ENCODE assay signal across 26 cellular contexts in genomic region chr2:68700560-68700959, GRCh38. TPM values are rescaled to one million over a fixed set of nuclear protein-coding genes. Genes with fewer than 3 reads are reported as not detected.
"Had no signal": no experiment of that assay in that cellular context is flagged by ENCODE, and none has a peak within 500 bp of the region (broad histone marks: within the 10 kb centered on the region; RNA-seq: fewer than 3 reads in every experiment).

No MANE protein-coding gene starts in this region.

- H3K4me1 Mint-ChIP-seq: memory B cell, natural killer cell had no signal

- H3K36me3 Mint-ChIP-seq: memory B cell; stimulated activated naive B cell treated with anti-CD40 and anti-IgM and Interleukin-4, amounts not matched to agents 10 μg/mL and 1 μg/mL and 100 μg/mL, for 72 hours had no signal

- H3K27ac ChIP-seq: gastrocnemius medialis, ovary, psoas muscle, skin epidermis, spleen, thoracic aorta, tibial nerve, upper lobe of left lung, uterus had no signal

- DNase-seq: cortex of kidney; effector CD4-positive, alpha-beta T cell; foreskin fibroblast; gastrocnemius medialis; head of caudate nucleus; kidney; natural killer cell; occipital lobe; ovary; posterior cingulate gyrus; psoas muscle; right cardiac atrium; spleen; stimulated activated naive B cell treated with anti-CD40 and anti-IgM and Interleukin-4, amounts not matched to agents 10 μg/mL and 1 μg/mL and 100 μg/mL, for 72 hours; upper lobe of left lung; uterus had no signal

- H3K27ac Mint-ChIP-seq: memory B cell; natural killer cell; stimulated activated naive B cell treated with anti-CD40 and anti-IgM and Interleukin-4, amounts not matched to agents 10 μg/mL and 1 μg/mL and 100 μg/mL, for 72 hours; stimulated activated naive CD8-positive, alpha-beta T cell treated with anti-CD3 and anti-CD28 coated beads, Interleukin-15, Interleukin-2, amounts not matched to agents 100 ng/mL and 50 ng/mL, for 24 hours had no signal

- ATAC-seq: gastrocnemius medialis; left lobe of liver; natural killer cell; psoas muscle; right cardiac atrium; stimulated activated naive B cell treated with anti-CD40 and anti-IgM and Interleukin-4, amounts not matched to agents 10 μg/mL and 1 μg/mL and 100 μg/mL, for 72 hours had no signal

- H3K27me3 Mint-ChIP-seq: memory B cell had no signal

- H3K4me1 ChIP-seq: gastrocnemius medialis, psoas muscle, spleen, tibial nerve, upper lobe of left lung, uterus had no signal

- H3K36me3 ChIP-seq: gastrocnemius medialis, ovary, spleen, thoracic aorta, tibial nerve, upper lobe of left lung, uterus had no signal

- H3K4me3 Mint-ChIP-seq: memory B cell; natural killer cell; stimulated activated naive B cell treated with anti-CD40 and anti-IgM and Interleukin-4, amounts not matched to agents 10 μg/mL and 1 μg/mL and 100 μg/mL, for 72 hours; stimulated activated naive CD8-positive, alpha-beta T cell treated with anti-CD3 and anti-CD28 coated beads, Interleukin-15, Interleukin-2, amounts not matched to agents 100 ng/mL and 50 ng/mL, for 24 hours had no signal

- H3K27me3 ChIP-seq: gastrocnemius medialis, ovary, spleen, tibial nerve, upper lobe of left lung, uterus had no signal

- H3K9me3 ChIP-seq: gastrocnemius medialis, ovary, psoas muscle, upper lobe of left lung, uterus had no signal

- H3K4me3 ChIP-seq: gastrocnemius medialis, lung, ovary, psoas muscle, skin epidermis, spleen, thoracic aorta, tibial nerve, upper lobe of left lung, uterus had no signal

RNA-seq across cellular contexts. Expression of gene ARHGAP25, which starts 34.1 kb away (rescaled TPM):
- polyA plus RNA-seq: neural cell had no signal

RNA-seq across cellular contexts. Expression of gene PROKR1, which starts 57.2 kb away (rescaled TPM):
- total RNA-seq: glomerular endothelial cell, kidney, lung, natural killer cell, ovary, psoas muscle, renal cortical epithelial cell, right cardiac atrium, thoracic aorta had no signal
